ENCODE assay signal across 1 cellular context in the genomic region with DNA sequence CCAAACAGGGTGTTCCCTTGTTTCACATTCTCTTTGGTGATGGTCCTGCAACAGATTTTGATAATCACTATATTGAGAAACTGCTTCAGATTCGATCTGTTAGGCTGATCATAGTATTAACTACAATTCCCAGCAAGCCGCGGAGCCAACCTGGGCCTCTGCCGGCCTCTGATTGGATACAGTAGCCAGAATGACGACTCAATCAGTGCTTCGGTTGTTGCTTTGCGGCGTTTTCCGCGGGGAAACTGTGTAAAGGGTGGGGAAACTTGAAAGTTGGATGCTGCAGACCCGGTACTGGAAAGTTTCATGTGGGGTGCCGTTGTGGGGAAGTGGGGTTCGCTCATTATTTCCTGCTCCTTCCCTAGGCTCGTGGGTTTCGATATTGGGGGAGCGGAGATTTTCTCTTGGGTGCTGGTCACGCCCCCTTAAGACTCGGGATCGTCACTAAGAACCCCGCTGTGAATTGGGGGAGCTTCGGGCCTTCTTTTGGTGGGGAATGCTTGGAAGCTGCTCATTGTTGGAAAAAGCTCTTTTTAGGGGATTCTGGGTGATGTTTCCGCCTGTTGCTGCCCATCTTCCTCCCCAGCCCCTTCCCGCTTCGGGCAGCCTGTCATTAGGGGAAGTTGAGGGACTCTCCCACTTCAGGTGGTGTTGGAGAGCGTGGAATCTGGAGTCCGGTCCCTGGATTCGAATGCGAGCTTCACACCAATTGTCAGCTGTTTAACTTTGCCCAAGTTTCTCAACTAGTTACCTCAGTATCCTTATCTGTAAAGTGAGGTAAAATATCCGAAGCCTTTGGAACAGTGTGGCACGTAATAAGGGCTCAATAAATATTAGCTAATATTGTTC.
A peak's percentile ranks its signal among the peaks of the same experiment; 100 is the strongest.
TF ChIP-seq lines count a peak whose summit lies in the region.

A gene (plus strand): TSS at position 217 of the 849 bp plus-strand sequence.

TF ChIP-seq in HEK293, 187 proteins besides CTCF, POLR2A, EP300 and RAD21 (continued from another document):
- TF ChIP-seq, protein P1, sequence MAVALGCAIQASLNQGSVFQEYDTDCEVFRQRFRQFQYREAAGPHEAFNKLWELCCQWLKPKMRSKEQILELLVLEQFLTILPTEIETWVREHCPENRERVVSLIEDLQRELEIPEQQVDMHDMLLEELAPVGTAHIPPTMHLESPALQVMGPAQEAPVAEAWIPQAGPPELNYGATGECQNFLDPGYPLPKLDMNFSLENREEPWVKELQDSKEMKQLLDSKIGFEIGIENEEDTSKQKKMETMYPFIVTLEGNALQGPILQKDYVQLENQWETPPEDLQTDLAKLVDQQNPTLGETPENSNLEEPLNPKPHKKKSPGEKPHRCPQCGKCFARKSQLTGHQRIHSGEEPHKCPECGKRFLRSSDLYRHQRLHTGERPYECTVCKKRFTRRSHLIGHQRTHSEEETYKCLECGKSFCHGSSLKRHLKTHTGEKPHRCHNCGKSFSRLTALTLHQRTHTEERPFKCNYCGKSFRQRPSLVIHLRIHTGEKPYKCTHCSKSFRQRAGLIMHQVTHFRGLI (tag by site-specific recombination; IDR thresholded peaks at IDR 0.05), result no peak
- TF ChIP-seq, protein P2, sequence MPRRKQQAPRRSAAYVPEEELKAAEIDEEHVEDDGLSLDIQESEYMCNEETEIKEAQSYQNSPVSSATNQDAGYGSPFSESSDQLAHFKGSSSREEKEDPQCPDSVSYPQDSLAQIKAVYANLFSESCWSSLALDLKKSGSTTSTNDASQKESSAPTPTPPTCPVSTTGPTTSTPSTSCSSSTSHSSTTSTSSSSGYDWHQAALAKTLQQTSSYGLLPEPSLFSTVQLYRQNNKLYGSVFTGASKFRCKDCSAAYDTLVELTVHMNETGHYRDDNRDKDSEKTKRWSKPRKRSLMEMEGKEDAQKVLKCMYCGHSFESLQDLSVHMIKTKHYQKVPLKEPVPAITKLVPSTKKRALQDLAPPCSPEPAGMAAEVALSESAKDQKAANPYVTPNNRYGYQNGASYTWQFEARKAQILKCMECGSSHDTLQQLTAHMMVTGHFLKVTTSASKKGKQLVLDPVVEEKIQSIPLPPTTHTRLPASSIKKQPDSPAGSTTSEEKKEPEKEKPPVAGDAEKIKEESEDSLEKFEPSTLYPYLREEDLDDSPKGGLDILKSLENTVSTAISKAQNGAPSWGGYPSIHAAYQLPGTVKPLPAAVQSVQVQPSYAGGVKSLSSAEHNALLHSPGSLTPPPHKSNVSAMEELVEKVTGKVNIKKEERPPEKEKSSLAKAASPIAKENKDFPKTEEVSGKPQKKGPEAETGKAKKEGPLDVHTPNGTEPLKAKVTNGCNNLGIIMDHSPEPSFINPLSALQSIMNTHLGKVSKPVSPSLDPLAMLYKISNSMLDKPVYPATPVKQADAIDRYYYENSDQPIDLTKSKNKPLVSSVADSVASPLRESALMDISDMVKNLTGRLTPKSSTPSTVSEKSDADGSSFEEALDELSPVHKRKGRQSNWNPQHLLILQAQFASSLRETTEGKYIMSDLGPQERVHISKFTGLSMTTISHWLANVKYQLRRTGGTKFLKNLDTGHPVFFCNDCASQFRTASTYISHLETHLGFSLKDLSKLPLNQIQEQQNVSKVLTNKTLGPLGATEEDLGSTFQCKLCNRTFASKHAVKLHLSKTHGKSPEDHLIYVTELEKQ (tag by site-specific recombination; IDR thresholded peaks at IDR 0.05; ENCODE audit: borderline replicate concordance), result no peak
- TF ChIP-seq REPIN1 (tag by site-specific recombination; IDR thresholded peaks at IDR 0.05; ENCODE audit: low read depth) (no peak), ZNF560 (tag by site-specific recombination; IDR thresholded peaks at IDR 0.05; ENCODE audit: borderline replicate concordance) (no peak), ZNF155 (tag by site-specific recombination; IDR thresholded peaks at IDR 0.05) (no peak), ZNF629 (tag by site-specific recombination; IDR thresholded peaks at IDR 0.05) (peak; percentile 37; the same call in 1 of the 2 replicates), ZNF266 (tag by site-specific recombination; IDR thresholded peaks at IDR 0.05; ENCODE audit: low read depth) (no peak), BCL11B (tag by site-specific recombination; IDR thresholded peaks at IDR 0.05; ENCODE audit: low read depth) (no peak), ZNF221 (tag by site-specific recombination; IDR thresholded peaks at IDR 0.05; ENCODE audit: borderline replicate concordance) (no peak), YY2 (tag by site-specific recombination; IDR thresholded peaks at IDR 0.05) (no peak), GLI4 (tag by site-specific recombination; IDR thresholded peaks at IDR 0.05) (no peak), YY1 (tag by site-specific recombination; IDR thresholded peaks at IDR 0.05) (no peak), ZNF157 (tag by site-specific recombination; IDR thresholded peaks at IDR 0.05) (no peak), ZNF416 (tag by site-specific recombination; IDR thresholded peaks at IDR 0.05) (no peak), ZNF24 (tag by site-specific recombination; IDR thresholded peaks at IDR 0.05) (no peak), IKZF3 (tag by site-specific recombination; IDR thresholded peaks at IDR 0.05) (peak; percentile 33; the same call in 1 of the 2 replicates), ZNF214 (tag by site-specific recombination; IDR thresholded peaks at IDR 0.05; ENCODE audit: borderline replicate concordance) (no peak), ZNF324 (tag by site-specific recombination; IDR thresholded peaks at IDR 0.05) (no peak)
- TF ChIP-seq, protein P3, sequence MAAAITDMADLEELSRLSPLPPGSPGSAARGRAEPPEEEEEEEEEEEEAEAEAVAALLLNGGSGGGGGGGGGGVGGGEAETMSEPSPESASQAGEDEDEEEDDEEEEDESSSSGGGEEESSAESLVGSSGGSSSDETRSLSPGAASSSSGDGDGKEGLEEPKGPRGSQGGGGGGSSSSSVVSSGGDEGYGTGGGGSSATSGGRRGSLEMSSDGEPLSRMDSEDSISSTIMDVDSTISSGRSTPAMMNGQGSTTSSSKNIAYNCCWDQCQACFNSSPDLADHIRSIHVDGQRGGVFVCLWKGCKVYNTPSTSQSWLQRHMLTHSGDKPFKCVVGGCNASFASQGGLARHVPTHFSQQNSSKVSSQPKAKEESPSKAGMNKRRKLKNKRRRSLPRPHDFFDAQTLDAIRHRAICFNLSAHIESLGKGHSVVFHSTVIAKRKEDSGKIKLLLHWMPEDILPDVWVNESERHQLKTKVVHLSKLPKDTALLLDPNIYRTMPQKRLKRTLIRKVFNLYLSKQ (tag by site-specific recombination; IDR thresholded peaks at IDR 0.05; ENCODE audit: borderline replicate concordance), result no peak
- TF ChIP-seq, protein P4, sequence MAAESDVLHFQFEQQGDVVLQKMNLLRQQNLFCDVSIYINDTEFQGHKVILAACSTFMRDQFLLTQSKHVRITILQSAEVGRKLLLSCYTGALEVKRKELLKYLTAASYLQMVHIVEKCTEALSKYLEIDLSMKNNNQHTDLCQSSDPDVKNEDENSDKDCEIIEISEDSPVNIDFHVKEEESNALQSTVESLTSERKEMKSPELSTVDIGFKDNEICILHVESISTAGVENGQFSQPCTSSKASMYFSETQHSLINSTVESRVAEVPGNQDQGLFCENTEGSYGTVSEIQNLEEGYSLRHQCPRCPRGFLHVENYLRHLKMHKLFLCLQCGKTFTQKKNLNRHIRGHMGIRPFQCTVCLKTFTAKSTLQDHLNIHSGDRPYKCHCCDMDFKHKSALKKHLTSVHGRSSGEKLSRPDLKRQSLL (tag by site-specific recombination; IDR thresholded peaks at IDR 0.05), result no peak
- TF ChIP-seq, protein P5, sequence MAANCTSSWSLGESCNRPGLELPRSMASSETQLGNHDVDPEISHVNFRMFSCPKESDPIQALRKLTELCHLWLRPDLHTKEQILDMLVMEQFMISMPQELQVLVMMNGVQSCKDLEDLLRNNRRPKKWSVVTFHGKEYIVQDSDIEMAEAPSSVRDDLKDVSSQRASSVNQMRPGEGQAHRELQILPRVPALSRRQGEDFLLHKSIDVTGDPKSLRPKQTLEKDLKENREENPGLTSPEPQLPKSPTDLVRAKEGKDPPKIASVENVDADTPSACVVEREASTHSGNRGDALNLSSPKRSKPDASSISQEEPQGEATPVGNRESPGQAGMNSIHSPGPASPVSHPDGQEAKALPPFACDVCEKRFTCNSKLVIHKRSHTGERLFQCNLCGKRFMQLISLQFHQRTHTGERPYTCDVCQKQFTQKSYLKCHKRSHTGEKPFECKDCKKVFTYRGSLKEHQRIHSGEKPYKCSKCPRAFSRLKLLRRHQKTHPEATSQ (tag by site-specific recombination; IDR thresholded peaks at IDR 0.05), result no peak
